ENCODE assay signal across 8 cellular contexts in genomic region chr5:143016777-143017374, GRCh38.
DNase-seq lines count a peak whose midpoint lies in the region; ATAC-seq lines count a peak whose summit lies in the region.

No MANE protein-coding gene starts in this region.

- no peak for ATAC-seq in activated CD4-positive, CD25-positive, alpha-beta regulatory T cell treated with anti-CD3 and anti-CD28 coated beads, Interleukin-2, amount 50 U/mL, for 24 hours
- ATAC-seq in GM21737 (IDR thresholded peaks at IDR 0.05; ENCODE audit: unreplicated experiment) = no peak

- peak; percentile 28 for DNase-seq in activated CD4-positive, CD25-positive, alpha-beta regulatory T cell treated with anti-CD3 and anti-CD28 coated beads, Interleukin-2, amount 50 U/mL, for 16 hours (ENCODE audit: low read depth, low spot score)
- DNase-seq in NCI-H1092 treated with DMSO at 0.1 percent for 48 hours (lab: John Stamatoyannopoulos, UW) (peak; percentile 44), foreskin melanocyte (peak; percentile 46), NCI-H1436 (lab: John Stamatoyannopoulos, UW) (no peak)
- DNase-seq in activated CD4-positive, alpha-beta T cell treated with anti-CD3 and anti-CD28 coated beads, Interleukin-2, amount 50 U/mL, for 1 hour = peak; percentile 46
- DNase-seq in stimulated activated CD8-positive, alpha-beta memory T cell treated with anti-CD3 and anti-CD28 coated beads, Interleukin-2, amount 100 ng/mL, for 48 hours (ENCODE audit: low read depth in 2 of 2) = peak; percentile 24 to 35
